In genomic region chr10:79929409-79929904, GRCh38 we compare ENCODE assay signal across 9 cellular contexts. TPM values are rescaled to one million over a fixed set of nuclear protein-coding genes. Genes with fewer than 3 reads are reported as not detected.
DNase-seq lines count a peak whose midpoint lies in the region; ATAC-seq, FAIRE-seq and TF ChIP-seq lines count a peak whose summit lies in the region.
"Had no signal": no experiment of that assay in that cellular context is flagged by ENCODE, and none has a peak within 500 bp of the region (broad histone marks: within the 10 kb centered on the region; RNA-seq: fewer than 3 reads in every experiment).

No MANE protein-coding gene starts in this region.

- peak; percentile 85 for ATAC-seq in GM21786 (IDR thresholded peaks at IDR 0.05; ENCODE audit: unreplicated experiment)
- ATAC-seq in gastrocnemius medialis, result peak; percentile 79 to 90
- ATAC-seq in GM18519 (IDR thresholded peaks at IDR 0.05; ENCODE audit: low FRiP score, unreplicated experiment), result no peak

- H3K4me3 ChIP-seq in astrocyte (ENCODE audit: insufficient read depth, low read depth, low read length) (no peak overlapping the region), gastrocnemius medialis (no peak overlapping the region)

- peaks cover 27% of the 10 kb centered on the region for H3K27me3 Mint-ChIP-seq in T-helper 2 cell treated with Interferon-gamma antibody and Interleukin-4, amounts not matched to agents 5 μg/mL and 100 μg/mL, for 36 hours (ENCODE audit: low read depth)
- peaks cover 23% of the 10 kb centered on the region for H3K27me3 Mint-ChIP-seq in astrocyte (ENCODE audit: low read depth, unreplicated experiment)

- intact Hi-C loops in gastrocnemius medialis (cut with DNase I; ENCODE audit: low total_unique reads), result loop anchor here (5.0 to 10.0 kb wide), 2 partner anchors 105 to 367 kb away; partner anchors contain the start of genes NUTM2E and SFTPA2

- in situ Hi-C loops in G401 (cut with HindIII; ENCODE audit: low sequenced_read_pairs), result no loop called here
- in situ Hi-C loops in gastrocnemius medialis (cut with MboI; ENCODE audit: low sequenced_read_pairs in 4 of 4), result loop anchor here in 3 of 4 donors (25.0 kb wide), 2 partner anchors 367 to 567 kb away; partner anchors contain the start of gene SFTPA2 (in 3 of the 3)

- peak; percentile 79 for DNase-seq in G401 (ENCODE audit: low spot score)
- DNase-seq in T-helper 2 cell treated with Interferon-gamma antibody and Interleukin-4, amounts not matched to agents 5 μg/mL and 100 μg/mL, for 36 hours (ENCODE audit: low spot score), result peak; percentile 63
- peak; percentile 31 for DNase-seq in astrocyte (ENCODE audit: low read depth)
- peak; percentile 16 to 58 for DNase-seq in hippocampal formation (lab: John Stamatoyannopoulos, UW)
- peak; percentile 63 for DNase-seq in gastrocnemius medialis

- TF ChIP-seq CTCF in LNCAP (IDR thresholded peaks at IDR 0.05) (peak; percentile 89), astrocyte (IDR thresholded peaks at IDR 0.05; ENCODE audit: insufficient read depth, low read depth, low read length) (peak; percentile 78), gastrocnemius medialis (IDR thresholded peaks at IDR 0.05 in 4 of 5, conservative IDR thresholded peaks at IDR 0.05 in 1 of 5) (peak; percentile 78 to 96 (median 92))

- H3K27ac ChIP-seq in astrocyte (ENCODE audit: low read depth, low read length), result no peak overlapping the region
- H3K27ac ChIP-seq in gastrocnemius medialis, result no peak overlapping the region

- H3K79me2 ChIP-seq in astrocyte (ENCODE audit: insufficient read depth, low read length), result no peaks in the 10 kb centered on the region

- H4K20me1 ChIP-seq in astrocyte (ENCODE audit: insufficient read depth, low read length), result no peaks in the 10 kb centered on the region

- H2AFZ ChIP-seq in astrocyte (ENCODE audit: low read depth, low read length), result peak overlapping the region; percentile 39

- FAIRE-seq in astrocyte (lab: Jason Lieb, UNC), result no peak

- no peaks in the 10 kb centered on the region for H3K9me3 Mint-ChIP-seq in T-helper 2 cell treated with Interferon-gamma antibody and Interleukin-4, amounts not matched to agents 5 μg/mL and 100 μg/mL, for 36 hours
- peaks cover 5% of the 10 kb centered on the region for H3K9me3 Mint-ChIP-seq in astrocyte (ENCODE audit: unreplicated experiment)

- H3K27me3 ChIP-seq in astrocyte (ENCODE audit: insufficient read depth, low read length) (peaks cover 17% of the 10 kb centered on the region), gastrocnemius medialis (no peaks in the 10 kb centered on the region)

- H3K36me3 ChIP-seq in astrocyte (ENCODE audit: insufficient read depth, low read length) (no peaks in the 10 kb centered on the region), gastrocnemius medialis (no peaks in the 10 kb centered on the region)

- no peak overlapping the region for H3K27ac Mint-ChIP-seq in T-helper 2 cell treated with Interferon-gamma antibody and Interleukin-4, amounts not matched to agents 5 μg/mL and 100 μg/mL, for 36 hours
- no peak overlapping the region for H3K27ac Mint-ChIP-seq in astrocyte (ENCODE audit: unreplicated experiment)

- H3K36me3 Mint-ChIP-seq in T-helper 2 cell treated with Interferon-gamma antibody and Interleukin-4, amounts not matched to agents 5 μg/mL and 100 μg/mL, for 36 hours (ENCODE audit: low read depth), result no peaks in the 10 kb centered on the region
- peaks cover 5% of the 10 kb centered on the region for H3K36me3 Mint-ChIP-seq in astrocyte (ENCODE audit: low read depth, unreplicated experiment)

- TF ChIP-seq POLR2A in gastrocnemius medialis (IDR thresholded peaks at IDR 0.05), result no peak

- H3K4me2 ChIP-seq in astrocyte (ENCODE audit: low read length), result peak overlapping the region; percentile 48

- no peak overlapping the region for H3K9ac ChIP-seq in astrocyte (ENCODE audit: low read length)

- H3K4me1 ChIP-seq in astrocyte (ENCODE audit: insufficient read depth, low read length) (no peaks in the 10 kb centered on the region), gastrocnemius medialis (peaks cover 0 to 3% of the 10 kb centered on the region in 2 donors)

- no peaks in the 10 kb centered on the region for H3K4me1 Mint-ChIP-seq in T-helper 2 cell treated with Interferon-gamma antibody and Interleukin-4, amounts not matched to agents 5 μg/mL and 100 μg/mL, for 36 hours (ENCODE audit: low read depth)
- H3K4me1 Mint-ChIP-seq in astrocyte (ENCODE audit: low read depth, unreplicated experiment), result no peaks in the 10 kb centered on the region

- no peaks in the 10 kb centered on the region for H3K9me3 ChIP-seq in astrocyte (ENCODE audit: insufficient read depth, low read depth, low read length)
- no peaks in the 10 kb centered on the region for H3K9me3 ChIP-seq in gastrocnemius medialis

- H3K4me3 Mint-ChIP-seq in T-helper 2 cell treated with Interferon-gamma antibody and Interleukin-4, amounts not matched to agents 5 μg/mL and 100 μg/mL, for 36 hours, result no peak overlapping the region
- H3K4me3 Mint-ChIP-seq in astrocyte (ENCODE audit: unreplicated experiment), result no peak overlapping the region

RNA-seq across cellular contexts. Expression of gene SFTPD, which starts 19.4 kb away (rescaled TPM):
- not detected in 2 replicates for total RNA-seq in G401 (2014; rRNA removed; shearing (Covaris generic))
- total RNA-seq in astrocyte, result 0.22 and 0.27 TPM in 2 replicates
- total RNA-seq in gastrocnemius medialis, result under 1 TPM in 1 of 4 donors, not detected in 3; 0.73 TPM
- total RNA-seq: mononuclear cell had no signal
